ENCODE assay signal across 18 cellular contexts in genomic region chr2:1726558-1726957, GRCh38. TPM values are rescaled to one million over a fixed set of nuclear protein-coding genes. Genes with fewer than 3 reads are reported as not detected.
DNase-seq lines count a peak whose midpoint lies in the region; ATAC-seq and TF ChIP-seq lines count a peak whose summit lies in the region.
"Had no signal": no experiment of that assay in that cellular context is flagged by ENCODE, and none has a peak within 500 bp of the region (broad histone marks: within the 10 kb centered on the region; RNA-seq: fewer than 3 reads in every experiment).

No MANE protein-coding gene starts in this region.

- peak overlapping the region in 2 of 3 experiments; percentile 33 to 52 for H3K4me3 Mint-ChIP-seq in nephron
- no peak overlapping the region for H3K4me3 Mint-ChIP-seq in activated CD4-positive, alpha-beta T cell treated with anti-CD3 and anti-CD28 coated beads, Interleukin-2, amount 10 ng/mL, durations not matched to agents 24 days and 14 days

- DNase-seq in left ventricle myocardium inferior, result no peak
- DNase-seq in cardiac septum (ENCODE audit: low spot score), result no peak
- no peak for DNase-seq in choroid plexus epithelial cell (ENCODE audit: low read depth)
- no peak for DNase-seq in stimulated activated CD4-positive, alpha-beta T cell treated with anti-CD3 and anti-CD28 coated beads, Interleukin-2, amount 100 ng/mL, for 48 hours
- no peak for DNase-seq in NCI-H82 (lab: John Stamatoyannopoulos, UW)
- DNase-seq in activated CD4-positive, alpha-beta T cell treated with anti-CD3 and anti-CD28 coated beads, Interleukin-2, amount 10 ng/mL, durations not matched to agents 24 days and 14 days, result no peak
- DNase-seq: COR-L47, DMS53, Karpas-422, NCI-H1105 treated with DMSO at 0.1 percent for 48 hours, NCI-H2171, NCI-H446 treated with DMSO at 0.1 percent for 48 hours, NCI-H748 treated with DMSO at 0.1 percent for 48 hours, Right ventricle myocardium superior had no signal

- no peak for ATAC-seq in HG02610 (IDR thresholded peaks at IDR 0.05; ENCODE audit: unreplicated experiment)

- H3K27ac ChIP-seq in left ventricle myocardium inferior (replicated peaks), result peak overlapping the region; percentile 10
- H3K27ac ChIP-seq: 22Rv1, C4-2B had no signal

- no peaks in the 10 kb centered on the region for H3K9me3 Mint-ChIP-seq in nephron
- no peaks in the 10 kb centered on the region for H3K9me3 Mint-ChIP-seq in activated CD4-positive, alpha-beta T cell treated with anti-CD3 and anti-CD28 coated beads, Interleukin-2, amount 10 ng/mL, durations not matched to agents 24 days and 14 days

- no peak for TF ChIP-seq CTCF in left ventricle myocardium inferior (IDR thresholded peaks at IDR 0.05; ENCODE audit: borderline replicate concordance)
- TF ChIP-seq CTCF in choroid plexus epithelial cell (conservative IDR thresholded peaks at IDR 0.05; ENCODE audit: low read depth, low read length), result no peak
- TF ChIP-seq CTCF in nephron (IDR thresholded peaks at IDR 0.05; ENCODE audit: unreplicated experiment in 3 of 3), result no peak

- H3K4me1 Mint-ChIP-seq in nephron, result peaks cover 56% of the 10 kb centered on the region
- H3K4me1 Mint-ChIP-seq in activated CD4-positive, alpha-beta T cell treated with anti-CD3 and anti-CD28 coated beads, Interleukin-2, amount 10 ng/mL, durations not matched to agents 24 days and 14 days, result no peaks in the 10 kb centered on the region

- H3K9me3 ChIP-seq in left ventricle myocardium inferior (replicated peaks), result no peaks in the 10 kb centered on the region

- peaks cover 11% of the 10 kb centered on the region for H3K36me3 Mint-ChIP-seq in nephron (ENCODE audit: low read depth)
- no peaks in the 10 kb centered on the region for H3K36me3 Mint-ChIP-seq in activated CD4-positive, alpha-beta T cell treated with anti-CD3 and anti-CD28 coated beads, Interleukin-2, amount 10 ng/mL, durations not matched to agents 24 days and 14 days (ENCODE audit: low read depth)

- no peaks in the 10 kb centered on the region for H3K36me3 ChIP-seq in left ventricle myocardium inferior

- no peaks in the 10 kb centered on the region for H3K27me3 Mint-ChIP-seq in nephron (ENCODE audit: low read depth)
- no peaks in the 10 kb centered on the region for H3K27me3 Mint-ChIP-seq in activated CD4-positive, alpha-beta T cell treated with anti-CD3 and anti-CD28 coated beads, Interleukin-2, amount 10 ng/mL, durations not matched to agents 24 days and 14 days

- no peaks in the 10 kb centered on the region for H3K27me3 ChIP-seq in left ventricle myocardium inferior (ENCODE audit: low read depth)

- H3K4me3 ChIP-seq in left ventricle myocardium inferior, result peak overlapping the region; percentile 5
- peak overlapping the region; percentile 8 for H3K4me3 ChIP-seq in choroid plexus epithelial cell (ENCODE audit: low read depth, low read length)

- H3K4me1 ChIP-seq in left ventricle myocardium inferior, result peaks cover 66% of the 10 kb centered on the region

- intact Hi-C loops in left ventricle myocardium inferior (cut with micrococcal nuclease) (no loop called here), cardiac septum (cut with DNase I) (no loop called here)
- intact Hi-C loops in activated CD4-positive, alpha-beta T cell treated with anti-CD3 and anti-CD28 coated beads, Interleukin-2, amount 10 ng/mL, durations not matched to agents 24 days and 14 days (cut with micrococcal nuclease), result no loop called here

- peak overlapping the region; percentile 63 to 78 (median 77) for H3K27ac Mint-ChIP-seq in nephron
- H3K27ac Mint-ChIP-seq in activated CD4-positive, alpha-beta T cell treated with anti-CD3 and anti-CD28 coated beads, Interleukin-2, amount 10 ng/mL, durations not matched to agents 24 days and 14 days, result no peak overlapping the region

RNA-seq across cellular contexts. Expression of gene PXDN, which starts 17.8 kb away (rescaled TPM):
- total RNA-seq in left ventricle myocardium inferior, result 15.7 TPM
- total RNA-seq in cardiac septum, result 27.5 TPM
- total RNA-seq in activated CD4-positive, alpha-beta T cell treated with anti-CD3 and anti-CD28 coated beads, Interleukin-2, amount 10 ng/mL, durations not matched to agents 24 days and 14 days, result 1.1 and 1.3 TPM in 2 replicates
